Comparison of ENCODE assay signal across 18 cellular contexts in genomic region chr7:127736511-127736910, GRCh38.
DNase-seq lines count a peak whose midpoint lies in the region; ATAC-seq and TF ChIP-seq lines count a peak whose summit lies in the region.
"Had no signal": no experiment of that assay in that cellular context is flagged by ENCODE, and none has a peak within 500 bp of the region (broad histone marks: within the 10 kb centered on the region; RNA-seq: fewer than 3 reads in every experiment).

No MANE protein-coding gene starts in this region.

- no peak overlapping the region for H3K9ac ChIP-seq in SK-N-SH
- H3K9ac ChIP-seq: BLaER1 treated with 17β-estradiol and CSF1 and Interleukin-3, amounts not matched to agents 10 nM and 100 nM had no signal

- no peaks in the 10 kb centered on the region for H3F3A ChIP-seq in SK-N-SH (replicated peaks; ENCODE audit: insufficient read depth)

- no peak for TF ChIP-seq CTCF in right atrium auricular region (IDR thresholded peaks at IDR 0.05)
- TF ChIP-seq CTCF in SK-N-SH (IDR thresholded peaks at IDR 0.05): no peak
- TF ChIP-seq CTCF in esophagus muscularis mucosa (IDR thresholded peaks at IDR 0.05): no peak
- TF ChIP-seq CTCF in thyroid gland (IDR thresholded peaks at IDR 0.05): no peak

- TF ChIP-seq EP300 in SK-N-SH (IDR thresholded peaks at IDR 0.05; ENCODE audit: borderline replicate concordance in 1 of 2, low read depth in 1 of 2, low read length in 1 of 2): peak in 1 of 2 experiments; percentile 75; a peak in 1 of 4 replicates
- TF ChIP-seq EP300 in esophagus muscularis mucosa (IDR thresholded peaks at IDR 0.05): no peak

- H2AFZ ChIP-seq in SK-N-SH (ENCODE audit: low read depth): no peak overlapping the region
- H2AFZ ChIP-seq: PC-9 had no signal

- CTCF ChIA-PET in SK-N-SH (lab: Yijun Ruan, JAX): interaction anchor here (0.9 to 2.1 kb wide), 9 partner anchors 11 to 472 kb away, joined by 3 to 6 read pairs (median 4); no protein-coding TSS in a partner anchor

- intact Hi-C loops in left ventricle myocardium superior (cut with micrococcal nuclease) (no loop called here), esophagus muscularis mucosa (cut with DNase I) (no loop called here), thyroid gland (cut with DNase I) (no loop called here)

- H3K36me3 ChIP-seq in right atrium auricular region: no peaks in the 10 kb centered on the region
- H3K36me3 ChIP-seq in SK-N-SH (replicated peaks in 1 of 2; ENCODE audit: control insufficient read depth in 1 of 2, insufficient read depth in 2 of 2, low read length in 1 of 2): peaks cover 49 to 57% of the 10 kb centered on the region in 2 experiments
- peaks cover 0 to 18% (median 5%) of the 10 kb centered on the region in 4 donors for H3K36me3 ChIP-seq in esophagus muscularis mucosa
- H3K36me3 ChIP-seq in thyroid gland: no peaks in the 10 kb centered on the region

- H3K4me1 ChIP-seq in right atrium auricular region: peaks cover 0 to 2% of the 10 kb centered on the region in 2 donors
- peaks cover 5 to 42% of the 10 kb centered on the region in 2 experiments; a peak in 3 of 4 replicates for H3K4me1 ChIP-seq in SK-N-SH (ENCODE audit: control insufficient read depth in 1 of 2, insufficient read depth in 2 of 2, low read depth in 1 of 2, low read length in 1 of 2)
- H3K4me1 ChIP-seq in esophagus muscularis mucosa: no peaks in the 10 kb centered on the region
- H3K4me1 ChIP-seq in thyroid gland: no peaks in the 10 kb centered on the region
- H3K4me1 ChIP-seq: SJSA1 had no signal

- WGBS in SK-N-SH (ENCODE audit: low lambda C conversion rate): 65% methylated on average over 5 of the region's 5 CpGs
- 95% methylated on average over 5 of the region's 5 CpGs for WGBS in esophagus muscularis mucosa
- WGBS in thyroid gland, 2 donors: 92 to 93% methylated on average over 5 of the region's 5 CpGs

- H3K4me3 ChIP-seq in right atrium auricular region: no peak overlapping the region
- H3K4me3 ChIP-seq in SK-N-SH (ENCODE audit: low read depth in 2 of 2, low read length in 1 of 2): no peak overlapping the region
- no peak overlapping the region for H3K4me3 ChIP-seq in esophagus muscularis mucosa
- no peak overlapping the region for H3K4me3 ChIP-seq in thyroid gland (replicated peaks in 1 of 3)
- H3K4me3 ChIP-seq: BLaER1 treated with 17β-estradiol and CSF1 and Interleukin-3, amounts not matched to agents 10 nM and 100 nM; PC-9; SJSA1 had no signal

- TF ChIP-seq POLR2A in esophagus muscularis mucosa (IDR thresholded peaks at IDR 0.05; ENCODE audit: low read depth) (no peak), thyroid gland (IDR thresholded peaks at IDR 0.05) (no peak)

- H3K4me2 ChIP-seq in SK-N-SH: no peak overlapping the region
- H3K4me2 ChIP-seq: BLaER1 treated with 17β-estradiol and CSF1 and Interleukin-3, amounts not matched to agents 10 nM and 100 nM; PC-9 had no signal

- no peaks in the 10 kb centered on the region for H3K27me3 ChIP-seq in right atrium auricular region
- H3K27me3 ChIP-seq in SK-N-SH (ENCODE audit: insufficient read depth): no peaks in the 10 kb centered on the region
- H3K27me3 ChIP-seq in esophagus muscularis mucosa: no peaks in the 10 kb centered on the region
- no peaks in the 10 kb centered on the region for H3K27me3 ChIP-seq in thyroid gland
- H3K27me3 ChIP-seq: BLaER1 treated with 17β-estradiol and CSF1 and Interleukin-3, amounts not matched to agents 10 nM and 100 nM; SJSA1 had no signal

- H3K9me3 ChIP-seq in right atrium auricular region: no peaks in the 10 kb centered on the region
- H3K9me3 ChIP-seq in SK-N-SH: no peaks in the 10 kb centered on the region
- H3K9me3 ChIP-seq in esophagus muscularis mucosa: no peaks in the 10 kb centered on the region
- H3K9me3 ChIP-seq in thyroid gland: no peaks in the 10 kb centered on the region
- H3K9me3 ChIP-seq: BLaER1 treated with 17β-estradiol and CSF1 and Interleukin-3, amounts not matched to agents 10 nM and 100 nM; SJSA1 had no signal

- no peaks in the 10 kb centered on the region for H3K9me2 ChIP-seq in SK-N-SH

- peaks cover 50% of the 10 kb centered on the region for H4K20me1 ChIP-seq in SK-N-SH (ENCODE audit: insufficient read depth)

- peak; percentile 42 for TF ChIP-seq RAD21 in SK-N-SH (IDR thresholded peaks at IDR 0.05; ENCODE audit: low read length)

- DNase-seq in left ventricle myocardium superior: no peak
- no peak for DNase-seq in right atrium auricular region (ENCODE audit: low spot score)
- peak; percentile 60 for DNase-seq in SK-N-SH
- peak; percentile 82 for DNase-seq in esophagus muscularis mucosa (ENCODE audit: extremely low spot score)
- DNase-seq in thyroid gland: no peak
- DNase-seq in DMS53 treated with DMSO at 0.1 percent for 48 hours (lab: John Stamatoyannopoulos, UW; ENCODE audit: unreplicated experiment): no peak
- DNase-seq: CD4-positive, alpha-beta memory T cell; DMS 273 treated with DMSO at 0.1 percent for 48 hours; DND-41; Karpas-422; NCI-H187 treated with DMSO at 0.1 percent for 48 hours; NCI-H524 treated with DMSO at 0.1 percent for 48 hours; PC-9; SW 1271 had no signal

- ATAC-seq in left ventricle myocardium superior (peak; percentile 66), HG03097 (IDR thresholded peaks at IDR 0.05; ENCODE audit: low FRiP score, unreplicated experiment) (no peak)
- ATAC-seq: Right ventricle myocardium inferior had no signal

- H3K27ac ChIP-seq in right atrium auricular region (no peak overlapping the region), SK-N-SH (ENCODE audit: low read depth in 2 of 2, low read length in 1 of 2) (peak overlapping the region in 1 of 2 experiments; percentile 87; a peak in 2 of 4 replicates), esophagus muscularis mucosa (replicated peaks in 1 of 4) (no peak overlapping the region), thyroid gland (no peak overlapping the region)
- H3K27ac ChIP-seq: BLaER1 treated with 17β-estradiol and CSF1 and Interleukin-3, amounts not matched to agents 10 nM and 100 nM; PC-9; SJSA1 had no signal

- H3K79me2 ChIP-seq in SK-N-SH (ENCODE audit: insufficient read depth): peaks cover 69% of the 10 kb centered on the region; the same call in 1 of the 2 replicates

- POLR2A ChIA-PET in SK-N-SH (lab: Yijun Ruan, JAX): interaction anchor here (0.7 kb wide), 1 partner anchor 82 kb away, joined by 3 read pairs; no protein-coding TSS in a partner anchor

TF ChIP-seq in SK-N-SH, 30 proteins besides CTCF, POLR2A, EP300 and RAD21:
- TF ChIP-seq IRF3 (IDR thresholded peaks at IDR 0.05; ENCODE audit: low read depth, low read length) (no peak), POLR2AphosphoS5 (IDR thresholded peaks at IDR 0.05; ENCODE audit: low read depth, low read length) (no peak), PBX3 (IDR thresholded peaks at IDR 0.05) (no peak), MXI1 (IDR thresholded peaks at IDR 0.05; ENCODE audit: low read depth, low read length) (no peak; the same call in 1 of the 2 replicates), SMC3 (IDR thresholded peaks at IDR 0.05; ENCODE audit: low read depth, low read length) (no peak; the same call in 1 of the 2 replicates), USF2 (IDR thresholded peaks at IDR 0.05; ENCODE audit: borderline replicate concordance, low read depth, low read length) (no peak), GATA2 (CRISPR knock-in tag; IDR thresholded peaks at IDR 0.05) (peak; percentile 84), CHD2 (IDR thresholded peaks at IDR 0.05; ENCODE audit: low read length, partially characterized antibody) (peak; percentile 91), MAX (IDR thresholded peaks at IDR 0.05; ENCODE audit: low read depth) (no peak), RXRA (IDR thresholded peaks at IDR 0.05; ENCODE audit: borderline replicate concordance, low read depth) (no peak), RCOR1 (IDR thresholded peaks at IDR 0.05; ENCODE audit: low read length) (peak; percentile 62; the same call in 1 of the 2 replicates), MEF2A (IDR thresholded peaks at IDR 0.05; ENCODE audit: borderline replicate concordance, low read depth) (no peak), TEAD4 (IDR thresholded peaks at IDR 0.05; ENCODE audit: borderline replicate concordance, insufficient read depth) (no peak), FOSL2 (IDR thresholded peaks at IDR 0.05; ENCODE audit: borderline replicate concordance, low read depth) (no peak)

Comparison
In these comparisons a context has a peak if more than half of its experiments do, and no peak if none do; other contexts are left out.
1. DNase-seq: peak in SK-N-SH (single experiment) and esophagus muscularis mucosa (single experiment); none in left ventricle myocardium superior (single experiment), right atrium auricular region (single experiment), thyroid gland (0 of 2) and DMS53 treated with DMSO at 0.1 percent for 48 hours (single experiment).